In the genomic region with DNA sequence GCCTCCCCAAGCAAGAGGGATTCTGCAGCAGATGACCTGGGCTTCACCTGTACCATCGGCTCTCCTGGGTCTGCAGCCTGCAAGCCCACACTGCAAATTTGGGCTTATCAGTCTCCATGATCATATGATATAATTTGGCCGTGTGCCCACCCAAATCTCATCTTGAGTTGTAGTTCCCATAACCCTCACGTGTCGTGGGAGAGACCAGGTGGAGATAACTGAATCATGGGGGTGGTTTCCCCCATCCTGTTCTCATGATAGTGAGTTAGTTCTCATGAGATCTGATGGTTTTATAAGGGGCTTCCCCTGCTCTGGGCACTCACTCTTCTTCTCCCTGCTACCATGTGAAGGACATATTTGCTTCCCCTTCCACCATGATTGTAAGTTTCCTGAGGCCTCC, we compare ENCODE assay signal across 1 cellular context.
TF ChIP-seq lines count a peak whose summit lies in the region.

No MANE protein-coding gene starts in this region.

TF ChIP-seq in GM12878, 131 proteins besides CTCF, POLR2A, EP300 and RAD21 (continued from another document):
- peak; percentile 37; the same call in 1 of the 2 replicates for TF ChIP-seq YY1 (IDR thresholded peaks at IDR 0.05; ENCODE audit: low read depth, low read length)
